ENCODE assay signal across 16 cellular contexts in the genomic region with DNA sequence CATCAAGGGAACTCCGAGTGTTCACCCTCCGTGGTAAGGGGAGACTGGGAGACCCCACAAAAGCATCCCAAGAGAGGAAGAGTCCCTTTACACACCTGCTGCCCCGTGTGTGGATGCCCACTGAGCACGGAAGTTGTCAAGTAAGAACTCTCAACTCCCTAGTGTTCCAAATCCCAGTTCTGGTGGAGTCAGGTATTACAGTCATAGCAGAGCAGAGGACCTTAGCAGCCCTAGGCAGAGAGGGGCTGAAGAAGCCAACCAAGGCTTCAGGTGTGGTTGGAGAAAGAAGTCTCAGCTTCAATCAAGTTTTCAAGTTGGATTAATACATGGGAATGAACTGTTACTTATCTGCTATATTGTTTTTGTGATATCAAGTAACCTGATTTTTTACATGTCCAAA.
DNase-seq lines count a peak whose midpoint lies in the region; ATAC-seq and TF ChIP-seq lines count a peak whose summit lies in the region.
"Had no signal": no experiment of that assay in that cellular context is flagged by ENCODE, and none has a peak within 500 bp of the region (broad histone marks: within the 10 kb centered on the region; RNA-seq: fewer than 3 reads in every experiment).

No MANE protein-coding gene starts in this region.

- no peak overlapping the region for H3K27ac ChIP-seq in gastrocnemius medialis
- H3K27ac ChIP-seq: cardiac muscle cell, KMS-11 had no signal

- H3K9me3 ChIP-seq in gastrocnemius medialis = peaks cover 0 to 4% (median 0%) of the 10 kb centered on the region in 3 donors
- H3K9me3 ChIP-seq: HAP-1 had no signal

- POLR2A ChIA-PET in activated CD4-positive, alpha-beta T cell treated with anti-CD3 and anti-CD28 coated beads for 36 hours (lab: Charles Lee) = no interaction called here

- H3K36me3 ChIP-seq in gastrocnemius medialis = no peaks in the 10 kb centered on the region
- H3K36me3 ChIP-seq: cardiac muscle cell, HAP-1 had no signal

- CTCF ChIA-PET in activated CD4-positive, alpha-beta T cell treated with anti-CD3 and anti-CD28 coated beads for 36 hours (lab: Charles Lee) = interaction anchor here (0.6 to 3.1 kb wide), 5 partner anchors 9 to 165 kb away, joined by 3 to 16 read pairs (median 3); no protein-coding TSS in a partner anchor

- in situ Hi-C loops in gastrocnemius medialis (cut with MboI; ENCODE audit: low sequenced_read_pairs in 4 of 4) = loop anchor here in 3 of 4 donors (5.0 to 10.0 kb wide), 2 partner anchors 1255 to 1258 kb away; a partner anchor contains a TSS
- in situ Hi-C loops in G401 (cut with HindIII; ENCODE audit: low sequenced_read_pairs) = loop anchor here (25.0 kb wide), 1 partner anchor 258 kb away; no protein-coding TSS in a partner anchor

- H3K4me3 ChIP-seq in gastrocnemius medialis = no peak overlapping the region
- H3K4me3 ChIP-seq: cardiac muscle cell, HAP-1 had no signal

- peaks cover 17% of the 10 kb centered on the region for H3K36me3 Mint-ChIP-seq in activated CD4-positive, alpha-beta T cell treated with anti-CD3 and anti-CD28 coated beads for 36 hours (ENCODE audit: low read depth)
- peaks cover 23% of the 10 kb centered on the region for H3K36me3 Mint-ChIP-seq in activated T-helper 1 cell treated with anti-CD3 and anti-CD28 coated beads, Interleukin-12 subunit alpha, Interleukin-12 subunit beta, Interleukin-2, Interleukin-4 antibody, amounts not matched to agents 30 ng/mL and 10 ng/mL and 1 ng/mL, durations not matched to agents 14 hours and 24 hours and 36 hours (ENCODE audit: low read depth)
- H3K36me3 Mint-ChIP-seq in natural killer cell = no peaks in the 10 kb centered on the region

- H3K4me1 Mint-ChIP-seq in activated CD4-positive, alpha-beta T cell treated with anti-CD3 and anti-CD28 coated beads for 36 hours = peaks cover 43% of the 10 kb centered on the region
- H3K4me1 Mint-ChIP-seq in activated T-helper 1 cell treated with anti-CD3 and anti-CD28 coated beads, Interleukin-12 subunit alpha, Interleukin-12 subunit beta, Interleukin-2, Interleukin-4 antibody, amounts not matched to agents 30 ng/mL and 10 ng/mL and 1 ng/mL, durations not matched to agents 14 hours and 24 hours and 36 hours (ENCODE audit: low read depth) = peaks cover 57% of the 10 kb centered on the region
- peaks cover 46 to 49% of the 10 kb centered on the region in 2 donors for H3K4me1 Mint-ChIP-seq in natural killer cell

- TF ChIP-seq CTCF in natural killer cell (IDR thresholded peaks at IDR 0.05) = no peak
- no peak for TF ChIP-seq CTCF in gastrocnemius medialis (IDR thresholded peaks at IDR 0.05 in 4 of 5, conservative IDR thresholded peaks at IDR 0.05 in 1 of 5)

- H3K27me3 ChIP-seq in gastrocnemius medialis = peaks cover 12 to 34% (median 19%) of the 10 kb centered on the region in 3 donors
- H3K27me3 ChIP-seq: cardiac muscle cell had no signal

- peak overlapping the region; percentile 62 for H3K4me3 Mint-ChIP-seq in activated CD4-positive, alpha-beta T cell treated with anti-CD3 and anti-CD28 coated beads for 36 hours
- H3K4me3 Mint-ChIP-seq in activated T-helper 1 cell treated with anti-CD3 and anti-CD28 coated beads, Interleukin-12 subunit alpha, Interleukin-12 subunit beta, Interleukin-2, Interleukin-4 antibody, amounts not matched to agents 30 ng/mL and 10 ng/mL and 1 ng/mL, durations not matched to agents 14 hours and 24 hours and 36 hours = peak overlapping the region; percentile 75
- peak overlapping the region; percentile 92 for H3K4me3 Mint-ChIP-seq in natural killer cell

- intact Hi-C loops in activated CD4-positive, alpha-beta T cell treated with anti-CD3 and anti-CD28 coated beads for 36 hours (cut with DNase I, micrococcal nuclease) = loop anchor here (2.0 to 10.0 kb wide), 12 partner anchors 137 to 1333 kb away; no protein-coding TSS in a partner anchor
- intact Hi-C loops in activated T-helper 1 cell treated with anti-CD3 and anti-CD28 coated beads, Interleukin-12 subunit alpha, Interleukin-12 subunit beta, Interleukin-2, Interleukin-4 antibody, amounts not matched to agents 30 ng/mL and 10 ng/mL and 1 ng/mL, durations not matched to agents 14 hours and 24 hours and 36 hours (cut with micrococcal nuclease) = loop anchor here (1.0 to 5.0 kb wide), 5 partner anchors 8 to 1333 kb away; no protein-coding TSS in a partner anchor
- intact Hi-C loops in natural killer cell (cut with micrococcal nuclease) = loop anchor here (1.0 to 2.0 kb wide), 2 partner anchors 315 to 1253 kb away; a partner anchor contains a TSS
- intact Hi-C loops in gastrocnemius medialis (cut with DNase I; ENCODE audit: low total_unique reads) = no loop called here

- H3K4me1 ChIP-seq in gastrocnemius medialis = no peaks in the 10 kb centered on the region
- H3K4me1 ChIP-seq: HAP-1 had no signal

- DNase-seq in activated CD4-positive, alpha-beta T cell treated with anti-CD3 and anti-CD28 coated beads for 36 hours = no peak
- no peak for DNase-seq in activated CD4-positive, alpha-beta T cell treated with anti-CD3 and anti-CD28 coated beads, Interleukin-2, amount 50 U/mL, for 1 hour
- peak; percentile 30 for DNase-seq in GM03348 (ENCODE audit: low spot score)
- no peak for DNase-seq in activated T-helper 1 cell treated with anti-CD3 and anti-CD28 coated beads, Interleukin-12 subunit alpha, Interleukin-12 subunit beta, Interleukin-2, Interleukin-4 antibody, amounts not matched to agents 30 ng/mL and 10 ng/mL and 1 ng/mL, durations not matched to agents 14 hours and 24 hours and 36 hours (ENCODE audit: low spot score)
- DNase-seq in natural killer cell = no peak
- DNase-seq in gastrocnemius medialis = no peak
- DNase-seq in G401 (ENCODE audit: low spot score) = no peak
- DNase-seq: DMS153; effector CD8-positive, alpha-beta T cell; NCI-H1436; SW 1271 had no signal

- peaks cover 12% of the 10 kb centered on the region for H3K9me3 Mint-ChIP-seq in activated CD4-positive, alpha-beta T cell treated with anti-CD3 and anti-CD28 coated beads for 36 hours (ENCODE audit: low read depth)
- H3K9me3 Mint-ChIP-seq in activated T-helper 1 cell treated with anti-CD3 and anti-CD28 coated beads, Interleukin-12 subunit alpha, Interleukin-12 subunit beta, Interleukin-2, Interleukin-4 antibody, amounts not matched to agents 30 ng/mL and 10 ng/mL and 1 ng/mL, durations not matched to agents 14 hours and 24 hours and 36 hours = peaks cover 23% of the 10 kb centered on the region
- no peaks in the 10 kb centered on the region for H3K9me3 Mint-ChIP-seq in natural killer cell

- H3K27me3 Mint-ChIP-seq in activated CD4-positive, alpha-beta T cell treated with anti-CD3 and anti-CD28 coated beads for 36 hours = peaks cover 5% of the 10 kb centered on the region
- H3K27me3 Mint-ChIP-seq in activated T-helper 1 cell treated with anti-CD3 and anti-CD28 coated beads, Interleukin-12 subunit alpha, Interleukin-12 subunit beta, Interleukin-2, Interleukin-4 antibody, amounts not matched to agents 30 ng/mL and 10 ng/mL and 1 ng/mL, durations not matched to agents 14 hours and 24 hours and 36 hours (ENCODE audit: insufficient read depth) = peaks cover 3% of the 10 kb centered on the region
- H3K27me3 Mint-ChIP-seq in natural killer cell (ENCODE audit: low read depth in 2 of 2) = no peaks in the 10 kb centered on the region

- TF ChIP-seq POLR2A in gastrocnemius medialis (IDR thresholded peaks at IDR 0.05) = no peak

- ATAC-seq in activated CD4-positive, alpha-beta T cell treated with anti-CD3 and anti-CD28 coated beads for 36 hours = no peak
- ATAC-seq in natural killer cell (no peak), gastrocnemius medialis (no peak), HG02970 (IDR thresholded peaks at IDR 0.05; ENCODE audit: low FRiP score, unreplicated experiment) (no peak)
- ATAC-seq: Panc1 had no signal

- peak overlapping the region; percentile 84 for H3K27ac Mint-ChIP-seq in activated CD4-positive, alpha-beta T cell treated with anti-CD3 and anti-CD28 coated beads for 36 hours
- peak overlapping the region; percentile 97 for H3K27ac Mint-ChIP-seq in activated T-helper 1 cell treated with anti-CD3 and anti-CD28 coated beads, Interleukin-12 subunit alpha, Interleukin-12 subunit beta, Interleukin-2, Interleukin-4 antibody, amounts not matched to agents 30 ng/mL and 10 ng/mL and 1 ng/mL, durations not matched to agents 14 hours and 24 hours and 36 hours
- peak overlapping the region in 1 of 2 donors; percentile 91 for H3K27ac Mint-ChIP-seq in natural killer cell
